ENCODE assay signal across 8 cellular contexts in genomic region chr21:35697321-35697808, GRCh38.
DNase-seq lines count a peak whose midpoint lies in the region; ATAC-seq and TF ChIP-seq lines count a peak whose summit lies in the region.

No MANE protein-coding gene starts in this region.

- peaks cover 13 to 38% of the 10 kb centered on the region in 2 donors for H3K27me3 Mint-ChIP-seq in natural killer cell (ENCODE audit: low read depth in 2 of 2)

- peaks cover 0 to 4% of the 10 kb centered on the region in 2 donors for H3K4me1 Mint-ChIP-seq in natural killer cell

- no peak overlapping the region for H3K27ac Mint-ChIP-seq in natural killer cell

- DNase-seq in COR-L47 (lab: John Stamatoyannopoulos, UW) (peak; percentile 82), NCI-H128 (lab: John Stamatoyannopoulos, UW; ENCODE audit: unreplicated experiment) (peak; percentile 62), astrocyte of the spinal cord (ENCODE audit: low read depth, low spot score) (peak; percentile 48), medulla oblongata (ENCODE audit: extremely low spot score) (peak; percentile 87), G401 (ENCODE audit: low spot score) (no peak), natural killer cell (no peak)

- no peak overlapping the region for H3K4me3 ChIP-seq in astrocyte of the spinal cord (ENCODE audit: low read depth, low read length)

- intact Hi-C loops in natural killer cell (cut with micrococcal nuclease), result no loop called here

- TF ChIP-seq CTCF in astrocyte of the spinal cord (IDR thresholded peaks at IDR 0.05; ENCODE audit: low read depth, low read length), result no peak
- TF ChIP-seq CTCF in natural killer cell (IDR thresholded peaks at IDR 0.05), result no peak

- H3K9me3 Mint-ChIP-seq in natural killer cell, result no peaks in the 10 kb centered on the region

- no peaks in the 10 kb centered on the region for H3K36me3 Mint-ChIP-seq in natural killer cell

- no peak overlapping the region for H3K4me3 Mint-ChIP-seq in natural killer cell

- ATAC-seq in GM18498 (IDR thresholded peaks at IDR 0.05; ENCODE audit: unreplicated experiment) (no peak), natural killer cell (no peak), GM21786 (IDR thresholded peaks at IDR 0.05; ENCODE audit: unreplicated experiment) (no peak)

- in situ Hi-C loops in astrocyte of the spinal cord (cut with HindIII; ENCODE audit: low sequenced_read_pairs), result no loop called here
- in situ Hi-C loops in G401 (cut with HindIII; ENCODE audit: low sequenced_read_pairs), result no loop called here

Comparison
In these comparisons a context has a peak if more than half of its experiments do, and no peak if none do; other contexts are left out.
1. DNase-seq: peak in COR-L47 (single experiment), NCI-H128 (single experiment), astrocyte of the spinal cord (single experiment) and medulla oblongata (single experiment); none in G401 (single experiment) and natural killer cell (single experiment).